In the genomic region with DNA sequence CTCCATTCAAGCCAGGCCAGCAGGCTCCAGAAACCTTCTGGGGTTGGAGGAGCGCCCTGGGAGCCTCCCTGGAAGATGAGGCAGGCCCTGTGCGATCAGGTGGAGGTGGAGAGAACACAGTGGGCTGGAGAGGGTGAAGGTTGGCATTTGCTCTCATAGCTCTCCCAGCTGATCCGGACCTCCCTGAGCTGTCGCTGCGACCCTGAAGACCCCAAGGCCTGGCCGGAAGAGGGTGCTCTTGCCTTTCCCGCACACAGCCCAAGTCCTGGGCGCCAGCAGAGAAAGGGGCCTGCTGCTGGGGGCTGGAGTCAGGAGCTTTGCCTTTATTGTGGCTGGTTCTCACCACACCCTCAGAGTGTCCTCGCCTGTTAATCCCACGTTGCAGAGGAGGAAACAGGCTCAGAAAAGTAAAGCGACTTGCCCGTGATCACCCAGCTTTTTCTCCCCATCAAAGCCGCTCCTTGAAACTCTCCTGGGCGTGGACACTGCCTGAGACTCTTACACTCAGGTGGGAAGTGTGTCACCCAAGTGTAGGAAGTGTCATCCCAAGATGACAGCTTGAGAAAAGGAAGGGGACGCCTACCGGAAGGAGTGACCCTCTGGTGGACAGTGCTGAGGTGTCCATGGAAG, we compare ENCODE assay signal across 1 cellular context.
TF ChIP-seq lines count a peak whose summit lies in the region.

No MANE protein-coding gene starts in this region.

TF ChIP-seq in endothelial cell of umbilical vein, 7 proteins besides CTCF, POLR2A, EP300 and RAD21:
- TF ChIP-seq POLR2AphosphoS5 (IDR thresholded peaks at IDR 0.05; ENCODE audit: insufficient read depth, low read depth, low read length) (no peak), EZH2 (IDR thresholded peaks at IDR 0.05; ENCODE audit: borderline replicate concordance, low read depth, low read length, severe bottlenecking) (no peak), FOS (IDR thresholded peaks at IDR 0.05; ENCODE audit: borderline replicate concordance, insufficient read depth, low read length) (no peak), GATA2 (IDR thresholded peaks at IDR 0.05; ENCODE audit: insufficient read depth, insufficient read length, low read depth, low read length) (no peak), MYC (IDR thresholded peaks at IDR 0.05; ENCODE audit: low read depth, low read length) (no peak), JUN (IDR thresholded peaks at IDR 0.05; ENCODE audit: borderline replicate concordance, insufficient read depth, insufficient read length, low read depth) (no peak)
- TF ChIP-seq, protein P1, sequence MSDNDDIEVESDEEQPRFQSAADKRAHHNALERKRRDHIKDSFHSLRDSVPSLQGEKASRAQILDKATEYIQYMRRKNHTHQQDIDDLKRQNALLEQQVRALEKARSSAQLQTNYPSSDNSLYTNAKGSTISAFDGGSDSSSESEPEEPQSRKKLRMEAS (IDR thresholded peaks at IDR 0.05; ENCODE audit: insufficient read depth, insufficient read length), result no peak
